Comparison of ENCODE assay signal across 8 cellular contexts in the genomic region with DNA sequence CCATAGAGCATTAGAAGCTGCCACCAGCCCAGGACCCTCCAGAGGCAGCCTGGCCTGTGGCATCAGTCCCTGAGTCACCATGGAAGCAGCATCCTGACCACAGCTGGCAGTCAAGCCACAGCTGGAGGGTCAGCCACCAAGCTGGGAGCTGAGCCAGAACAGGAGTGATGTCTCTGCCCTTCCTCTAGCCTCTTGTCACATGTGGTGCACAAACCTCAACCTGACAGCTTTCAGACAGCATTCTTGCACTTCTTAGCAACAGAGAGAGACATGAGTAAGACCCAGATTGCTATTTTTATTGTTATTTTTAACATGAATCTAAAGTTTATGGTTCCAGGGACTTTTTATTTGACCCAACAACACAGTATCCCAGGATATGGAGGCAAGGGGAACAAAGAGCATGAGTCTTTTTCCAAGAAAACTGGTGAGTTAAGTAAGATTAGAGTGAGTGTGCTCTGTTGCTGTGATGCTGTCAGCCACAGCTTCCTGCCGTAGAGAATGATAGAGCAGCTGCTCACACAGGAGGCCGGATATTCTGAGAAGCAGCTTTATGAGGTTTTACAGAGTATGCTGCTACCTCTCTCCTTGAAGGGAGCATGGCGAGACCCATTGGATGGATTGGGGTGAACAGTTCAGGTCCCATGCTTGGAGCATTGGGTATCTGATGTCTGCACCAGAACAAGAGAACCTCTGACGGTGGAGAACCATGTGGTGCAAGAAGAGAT. TPM values are rescaled to one million over a fixed set of nuclear protein-coding genes. Genes with fewer than 3 reads are reported as not detected.
DNase-seq lines count a peak whose midpoint lies in the region; ATAC-seq, FAIRE-seq and TF ChIP-seq lines count a peak whose summit lies in the region.

No MANE protein-coding gene starts in this region.

- DNase-seq in GM12892 (ENCODE audit: insufficient read length) (no peak), M059J (ENCODE audit: low read depth) (peak; percentile 13), activated gamma-delta T cell treated with Interleukin-2 at 50 U/mL for 16 hours (peak; percentile 68), non-pigmented ciliary epithelial cell (ENCODE audit: low read depth) (peak; percentile 18), HPDE6-E6E7 (ENCODE audit: extremely low spot score) (no peak), DMS 273 (lab: John Stamatoyannopoulos, UW; ENCODE audit: unreplicated experiment) (no peak), mesothelial cell of epicardium (ENCODE audit: low spot score in 2 of 2, unreplicated experiment in 2 of 2) (no peak)

- no peak overlapping the region for H3K27ac Mint-ChIP-seq in mesothelial cell of epicardium

- H3K36me3 Mint-ChIP-seq in mesothelial cell of epicardium = no peaks in the 10 kb centered on the region

- H3K9me3 Mint-ChIP-seq in mesothelial cell of epicardium = no peaks in the 10 kb centered on the region

- H3K4me1 Mint-ChIP-seq in mesothelial cell of epicardium = peaks cover 7% of the 10 kb centered on the region

- no peak for TF ChIP-seq CTCF in mesothelial cell of epicardium (IDR thresholded peaks at IDR 0.05; ENCODE audit: unreplicated experiment)

- no peaks in the 10 kb centered on the region for H3K27me3 Mint-ChIP-seq in mesothelial cell of epicardium (ENCODE audit: low read depth)

- no peak overlapping the region for H3K4me3 Mint-ChIP-seq in mesothelial cell of epicardium

- TF ChIP-seq POLR2A in GM12892 (IDR thresholded peaks at IDR 0.05; ENCODE audit: low read depth, low read length) = no peak

- ATAC-seq in GM21786 (IDR thresholded peaks at IDR 0.05; ENCODE audit: unreplicated experiment) = peak; percentile 96

- peak; percentile 98 for FAIRE-seq in GM12892 (lab: Jason Lieb, UNC)

RNA-seq across cellular contexts. Expression of a gene that starts 13.0 kb away (rescaled TPM):
- 69.7 TPM for polyA plus RNA-seq in GM12892 (2012; ENCODE audit: missing spikeins)
- 0.39 and 0.57 TPM in 2 replicates for total RNA-seq in M059J (2014; rRNA removed; shearing (Covaris generic))
- total RNA-seq in mesothelial cell of epicardium = 80.9 to 82.9 TPM (median 82.2 TPM) in 3 replicates

Comparison
In these comparisons a context has a peak if more than half of its experiments do, and no peak if none do; other contexts are left out.
1. DNase-seq: peak in M059J (single experiment), activated gamma-delta T cell treated with Interleukin-2 at 50 U/mL for 16 hours (single experiment) and non-pigmented ciliary epithelial cell (single experiment); none in GM12892 (single experiment), HPDE6-E6E7 (single experiment), DMS 273 (single experiment) and mesothelial cell of epicardium (0 of 2).
2. RNA of a gene that starts 13.0 kb away (total RNA-seq): 80.9 to 82.9 TPM in mesothelial cell of epicardium; 0.39 to 0.57 TPM in M059J; every median in the first group is over 10 times any median in the second.